ENCODE assay signal across 9 cellular contexts in the genomic region with DNA sequence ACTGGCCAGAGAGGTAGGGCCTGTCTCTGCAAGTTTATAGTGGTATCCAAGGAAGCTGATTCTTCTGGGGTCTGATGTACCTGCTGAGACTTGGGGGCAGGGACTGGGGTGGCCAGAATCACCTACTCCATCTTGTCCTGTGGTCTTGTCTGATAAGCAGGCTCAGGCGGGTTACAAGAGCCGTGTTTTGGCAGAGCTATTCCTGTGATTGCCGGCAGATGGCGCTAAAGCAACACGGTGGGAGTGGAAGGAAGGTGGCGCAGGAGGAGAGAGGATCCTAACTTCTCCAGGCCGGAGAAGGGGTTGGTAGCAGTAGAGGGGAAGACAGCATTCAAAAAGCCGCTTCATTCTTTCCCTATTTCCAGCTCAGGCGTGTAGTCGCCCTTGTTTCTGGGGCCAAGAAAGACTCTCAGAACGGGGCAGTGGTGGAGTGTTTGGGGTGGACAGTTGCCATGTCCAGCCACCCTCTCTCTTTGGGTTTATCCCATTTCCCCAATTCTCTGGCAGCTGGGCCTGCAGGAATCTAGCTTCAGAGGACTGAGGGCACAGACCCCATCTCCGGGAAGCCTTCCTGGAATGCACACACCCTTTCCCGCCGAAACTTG. TPM values are rescaled to one million over a fixed set of nuclear protein-coding genes. Genes with fewer than 3 reads are reported as not detected.
DNase-seq lines count a peak whose midpoint lies in the region; TF ChIP-seq lines count a peak whose summit lies in the region.
"Had no signal": no experiment of that assay in that cellular context is flagged by ENCODE, and none has a peak within 500 bp of the region (broad histone marks: within the 10 kb centered on the region; RNA-seq: fewer than 3 reads in every experiment).

No MANE protein-coding gene starts in this region.

- peaks cover 4% of the 10 kb centered on the region for H3K4me1 Mint-ChIP-seq in type B pancreatic cell (ENCODE audit: unreplicated experiment)

- H3K9me3 ChIP-seq in MG63 (no peaks in the 10 kb centered on the region), trophoblast cell (ENCODE audit: insufficient read depth, low read depth, low read length) (peaks cover 4% of the 10 kb centered on the region)

- no peak overlapping the region for H3K9ac ChIP-seq in trophoblast cell (ENCODE audit: low read length)

- H3K27me3 ChIP-seq in MG63 (no peaks in the 10 kb centered on the region), trophoblast cell (ENCODE audit: insufficient read depth, low read length) (no peaks in the 10 kb centered on the region)

- H3K4me1 ChIP-seq in trophoblast cell (ENCODE audit: control insufficient read depth in 1 of 2, insufficient read depth in 2 of 2, low read length in 2 of 2), result peaks cover 15 to 17% of the 10 kb centered on the region in 2 experiments

- H4K8ac ChIP-seq in trophoblast cell (ENCODE audit: low read depth, low read length), result no peak overlapping the region

- no peaks in the 10 kb centered on the region for H3K9me3 Mint-ChIP-seq in type B pancreatic cell

- H4K12ac ChIP-seq in trophoblast cell (ENCODE audit: low read depth, low read length), result no peak overlapping the region

- no peak overlapping the region for H3K27ac ChIP-seq in trophoblast cell (ENCODE audit: low read depth, low read length)

- peak; percentile 98 for TF ChIP-seq CTCF in type B pancreatic cell (conservative IDR thresholded peaks at IDR 0.05)

- H4K91ac ChIP-seq in trophoblast cell (ENCODE audit: low read depth, low read length), result no peak overlapping the region

- H2BK5ac ChIP-seq in trophoblast cell (ENCODE audit: low read depth, low read length, poor library complexity), result no peak overlapping the region

- H3K27me3 Mint-ChIP-seq in type B pancreatic cell, result peaks cover 9% of the 10 kb centered on the region

- no peak overlapping the region for H3K18ac ChIP-seq in trophoblast cell (ENCODE audit: low read length)

- no peak overlapping the region for H3K4me3 ChIP-seq in MG63
- no peak overlapping the region for H3K4me3 ChIP-seq in trophoblast cell (ENCODE audit: low read depth, low read length)

- no peak overlapping the region for H3K27ac Mint-ChIP-seq in type B pancreatic cell

- H2AFZ ChIP-seq in trophoblast cell (ENCODE audit: insufficient read depth, low read length, poor library complexity), result no peak overlapping the region

- DNase-seq in NCI-H2029 treated with DMSO at 0.1 percent for 48 hours (lab: John Stamatoyannopoulos, UW) (peak; percentile 58), NCI-H2029 (lab: John Stamatoyannopoulos, UW) (no peak), MG63 (peak; percentile 51), SK-MEL-5 (ENCODE audit: low read depth, low spot score) (peak; percentile 84), globus pallidus (ENCODE audit: low spot score) (peak; percentile 78), trophoblast cell (peak; percentile 68 to 92), type B pancreatic cell (ENCODE audit: extremely low spot score, unreplicated experiment) (peak; percentile 88)
- peak; percentile 40 to 76 (median 68) for DNase-seq in activated naive CD4-positive, alpha-beta T cell (lab: John Stamatoyannopoulos, UW)

- no peak overlapping the region for H3K4me2 ChIP-seq in trophoblast cell (ENCODE audit: low read length)

- H3K79me2 ChIP-seq in trophoblast cell (ENCODE audit: control insufficient read depth, insufficient read depth, low read length, poor library complexity), result no peaks in the 10 kb centered on the region

- no peak overlapping the region for H3K23ac ChIP-seq in trophoblast cell (ENCODE audit: low read length)

- no peak overlapping the region for H3K14ac ChIP-seq in trophoblast cell (ENCODE audit: low read length)

- H2BK12ac ChIP-seq in trophoblast cell (ENCODE audit: low read length), result no peak overlapping the region

- H3K4ac ChIP-seq in trophoblast cell (ENCODE audit: low read depth, low read length), result no peak overlapping the region

- H3K79me1 ChIP-seq in trophoblast cell (ENCODE audit: low read length), result peaks cover 11% of the 10 kb centered on the region

- WGBS in trophoblast cell (ENCODE audit: extremely low coverage, insufficient coverage, insufficient read length), result no CpG with 5 or more reads among the region's 14 CpGs

- in situ Hi-C loops in SK-MEL-5 (cut with HindIII; ENCODE audit: low pct_unique_long_range_greater_than_20kb, low sequenced_read_pairs), result no loop called here

- no peak overlapping the region for H3K4me3 Mint-ChIP-seq in type B pancreatic cell

- H3K36me3 Mint-ChIP-seq in type B pancreatic cell, result no peaks in the 10 kb centered on the region

- no peak overlapping the region for H2BK120ac ChIP-seq in trophoblast cell (ENCODE audit: insufficient read depth, low read length, poor library complexity)

- no peaks in the 10 kb centered on the region for H3K36me3 ChIP-seq in MG63
- H3K36me3 ChIP-seq in trophoblast cell (ENCODE audit: control insufficient read depth in 1 of 2, insufficient read depth in 2 of 2, low read length in 2 of 2), result no peaks in the 10 kb centered on the region

- H2AK5ac ChIP-seq in trophoblast cell (ENCODE audit: low read length), result no peak overlapping the region

RNA-seq across cellular contexts. Expression of gene CHRM1, which starts 15.1 kb away (rescaled TPM):
- total RNA-seq in MG63 (2014; rRNA removed; shearing (Covaris generic); ENCODE audit: low replicate concordance), result 0.22 and 1.3 TPM in 2 replicates
- total RNA-seq in SK-MEL-5 (2014; rRNA removed; shearing (Covaris generic)), result 0.16 and 0.18 TPM in 2 replicates
- 0.20 and 0.33 TPM in 2 replicates for polyA plus RNA-seq in SK-MEL-5 (2015; cell fraction: cytosol; rRNA removed)
- polyA plus RNA-seq in SK-MEL-5 (2015; cell fraction: nucleus; rRNA removed), result 0.19 TPM in 1 of 2 replicates, not detected in the other
- not detected in 2 replicates for polyA plus RNA-seq in trophoblast cell (2013)
- 0.29 and 2.1 TPM in 2 replicates for total RNA-seq in type B pancreatic cell (ENCODE audit: low replicate concordance)
- total RNA-seq: skeletal muscle tissue had no signal

RNA-seq across cellular contexts. Expression of gene SLC3A2, which starts 25.3 kb away (rescaled TPM):
- 545 and 579 TPM in 2 replicates for total RNA-seq in MG63 (2014; rRNA removed; shearing (Covaris generic); ENCODE audit: low replicate concordance)
- total RNA-seq in SK-MEL-5 (2014; rRNA removed; shearing (Covaris generic)), result 734 and 765 TPM in 2 replicates
- polyA plus RNA-seq in SK-MEL-5 (2015; cell fraction: cytosol; rRNA removed), result 651 and 675 TPM in 2 replicates
- 631 and 764 TPM in 2 replicates for polyA plus RNA-seq in SK-MEL-5 (2015; cell fraction: nucleus; rRNA removed)
- 473 and 540 TPM in 2 replicates for polyA plus RNA-seq in trophoblast cell (2013)
- 190 and 287 TPM in 2 replicates for total RNA-seq in type B pancreatic cell (ENCODE audit: low replicate concordance)
